In genomic region chr7:75967573-75967997, GRCh38 we compare ENCODE assay signal across 12 cellular contexts. TPM values are rescaled to one million over a fixed set of nuclear protein-coding genes. Genes with fewer than 3 reads are reported as not detected.
DNase-seq lines count a peak whose midpoint lies in the region; ATAC-seq and TF ChIP-seq lines count a peak whose summit lies in the region.
"Had no signal": no experiment of that assay in that cellular context is flagged by ENCODE, and none has a peak within 500 bp of the region (broad histone marks: within the 10 kb centered on the region; RNA-seq: fewer than 3 reads in every experiment).

No MANE protein-coding gene starts in this region.

- no peaks in the 10 kb centered on the region for H3K9me3 Mint-ChIP-seq in dendritic cell treated with granulocyte-macrophage colony-stimulating factor and Interleukin-4, amounts not matched to agents 40 ng/mL and 50 ng/mL, for 4 days
- H3K9me3 Mint-ChIP-seq: stimulated activated naive B cell treated with anti-CD40 and anti-IgM and Interleukin-4, amounts not matched to agents 10 μg/mL and 1 μg/mL and 100 μg/mL, for 72 hours had no signal

- peak overlapping the region; percentile 27 for H3K27ac Mint-ChIP-seq in dendritic cell treated with granulocyte-macrophage colony-stimulating factor and Interleukin-4, amounts not matched to agents 40 ng/mL and 50 ng/mL, for 4 days
- H3K27ac Mint-ChIP-seq: stimulated activated naive B cell treated with anti-CD40 and anti-IgM and Interleukin-4, amounts not matched to agents 10 μg/mL and 1 μg/mL and 100 μg/mL, for 72 hours had no signal

- no peak overlapping the region for H2AFZ ChIP-seq in mesenchymal stem cell (ENCODE audit: low read depth, low read length)

- no peak overlapping the region for H4K8ac ChIP-seq in mesenchymal stem cell (ENCODE audit: low read length)

- peaks cover 73% of the 10 kb centered on the region for H3K4me1 Mint-ChIP-seq in dendritic cell treated with granulocyte-macrophage colony-stimulating factor and Interleukin-4, amounts not matched to agents 40 ng/mL and 50 ng/mL, for 4 days (ENCODE audit: low read depth)

- no peak overlapping the region for H2BK12ac ChIP-seq in mesenchymal stem cell (ENCODE audit: low read length in 2 of 2)

- WGBS in mesenchymal stem cell, result 72% methylated on average over 12 of the region's 12 CpGs

- ATAC-seq in HG03460 (IDR thresholded peaks at IDR 0.05; ENCODE audit: unreplicated experiment), result no peak
- ATAC-seq: stimulated activated naive B cell treated with anti-CD40 and anti-IgM and Interleukin-4, amounts not matched to agents 10 μg/mL and 1 μg/mL and 100 μg/mL, for 72 hours had no signal

- H3K27ac ChIP-seq in mesenchymal stem cell (ENCODE audit: low read length, poor library complexity, severe bottlenecking), result no peak overlapping the region
- H3K27ac ChIP-seq in vagina, result peak overlapping the region; percentile 88
- no peak overlapping the region for H3K27ac ChIP-seq in A673 (ENCODE audit: low read depth, low read length, poor library complexity, severe bottlenecking)
- H3K27ac ChIP-seq: GM23248 had no signal

- POLR2A ChIA-PET in A673 (lab: Charles Lee; ENCODE audit: low non-redundant PET), result no interaction called here

- DNase-seq in SIG-M5 treated with dmso at 0.1 percent for 504 hours (lab: John Stamatoyannopoulos, UW; ENCODE audit: unreplicated experiment), result peak; percentile 27
- DNase-seq in SIG-M5 (lab: John Stamatoyannopoulos, UW), result no peak
- DNase-seq in mesenchymal stem cell, result peak; percentile 59
- DNase-seq in vagina (ENCODE audit: extremely low spot score in 2 of 2), result no peak
- no peak for DNase-seq in A673 (ENCODE audit: low spot score)
- no peak for DNase-seq in COLO668 (lab: John Stamatoyannopoulos, UW; ENCODE audit: unreplicated experiment)
- DNase-seq: activated CD4-positive, CD25-positive, alpha-beta regulatory T cell treated with anti-CD3 and anti-CD28 coated beads, Interleukin-2, amount 50 U/mL, for 72 hours; amniotic stem cell; GM23248; stimulated activated naive B cell treated with anti-CD40 and anti-IgM and Interleukin-4, amounts not matched to agents 10 μg/mL and 1 μg/mL and 100 μg/mL, for 72 hours had no signal

- H3K23ac ChIP-seq in mesenchymal stem cell (ENCODE audit: low read length in 2 of 2), result no peak overlapping the region

- peak overlapping the region; percentile 64 for H3K4me3 Mint-ChIP-seq in dendritic cell treated with granulocyte-macrophage colony-stimulating factor and Interleukin-4, amounts not matched to agents 40 ng/mL and 50 ng/mL, for 4 days
- H3K4me3 Mint-ChIP-seq: stimulated activated naive B cell treated with anti-CD40 and anti-IgM and Interleukin-4, amounts not matched to agents 10 μg/mL and 1 μg/mL and 100 μg/mL, for 72 hours had no signal

- TF ChIP-seq POLR2A in vagina (IDR thresholded peaks at IDR 0.05), result no peak

- no peak overlapping the region for H2BK15ac ChIP-seq in mesenchymal stem cell (ENCODE audit: low read depth, poor library complexity, severe bottlenecking)

- no TSS peak for BruUV-seq in A673 (replicated peaks; lab: Mats Ljungman, UMichigan)

- H3K27me3 ChIP-seq in mesenchymal stem cell (ENCODE audit: control insufficient read depth in 1 of 2, insufficient read depth in 1 of 2, low read length in 2 of 2) (no peaks in the 10 kb centered on the region), vagina (no peaks in the 10 kb centered on the region), A673 (replicated peaks; ENCODE audit: insufficient read depth, low read depth, low read length, poor library complexity) (no peaks in the 10 kb centered on the region)

- TF ChIP-seq CTCF in vagina (IDR thresholded peaks at IDR 0.05), result no peak
- no peak for TF ChIP-seq CTCF in A673 (conservative IDR thresholded peaks at IDR 0.05; ENCODE audit: low read depth, low read length)

- no peak overlapping the region for H3K4me2 ChIP-seq in mesenchymal stem cell (ENCODE audit: low read length, poor library complexity, severe bottlenecking)

- H3K9me3 ChIP-seq in mesenchymal stem cell (ENCODE audit: control insufficient read depth, low read length) (no peaks in the 10 kb centered on the region), vagina (no peaks in the 10 kb centered on the region), A673 (ENCODE audit: low read depth, low read length, poor library complexity, severe bottlenecking) (no peaks in the 10 kb centered on the region)

- H3K4me1 ChIP-seq in mesenchymal stem cell (ENCODE audit: control insufficient read depth, insufficient read depth, low read depth, low read length) (peaks cover 25% of the 10 kb centered on the region), vagina (peaks cover 73% of the 10 kb centered on the region), A673 (ENCODE audit: insufficient read depth, low read length, poor library complexity, severe bottlenecking) (no peaks in the 10 kb centered on the region)

- peaks cover 27% of the 10 kb centered on the region for H3K79me1 ChIP-seq in mesenchymal stem cell (replicated peaks; ENCODE audit: low read length, poor library complexity, severe bottlenecking)

- no peak overlapping the region for H3K18ac ChIP-seq in mesenchymal stem cell (ENCODE audit: low read depth in 1 of 2, low read length in 2 of 2)

- H3K36me3 ChIP-seq in mesenchymal stem cell (ENCODE audit: control insufficient read depth in 1 of 2, insufficient read depth in 2 of 2, low read depth in 1 of 2, low read length in 2 of 2) (peaks cover 28 to 61% of the 10 kb centered on the region in 2 experiments), vagina (peaks cover 0 to 4% of the 10 kb centered on the region in 2 donors), A673 (ENCODE audit: insufficient read depth, low read length, poor library complexity, severe bottlenecking) (peaks cover 7% of the 10 kb centered on the region)

- H3K4ac ChIP-seq in mesenchymal stem cell (ENCODE audit: low read depth in 1 of 2, low read length in 2 of 2), result no peak overlapping the region

- intact Hi-C loops in dendritic cell treated with granulocyte-macrophage colony-stimulating factor and Interleukin-4, amounts not matched to agents 40 ng/mL and 50 ng/mL, for 4 days (cut with micrococcal nuclease), result no loop called here
- intact Hi-C loops in vagina (cut with DNase I) (no loop called here), A673 (cut with micrococcal nuclease; ENCODE audit: unreplicated experiment) (no loop called here)

- H4K91ac ChIP-seq in mesenchymal stem cell (ENCODE audit: low read length), result no peak overlapping the region

- H3K4me3 ChIP-seq in mesenchymal stem cell (ENCODE audit: insufficient read depth in 1 of 2, low read depth in 1 of 2, low read length in 2 of 2) (no peak overlapping the region), vagina (no peak overlapping the region), A673 (ENCODE audit: low read depth, low read length, poor library complexity, severe bottlenecking) (no peak overlapping the region)
- H3K4me3 ChIP-seq: GM23248 had no signal

- H2AK5ac ChIP-seq in mesenchymal stem cell (ENCODE audit: low read length, severe bottlenecking), result no peak overlapping the region

- H3K14ac ChIP-seq in mesenchymal stem cell (ENCODE audit: low read length in 2 of 2), result no peak overlapping the region

- H3K27me3 Mint-ChIP-seq in dendritic cell treated with granulocyte-macrophage colony-stimulating factor and Interleukin-4, amounts not matched to agents 40 ng/mL and 50 ng/mL, for 4 days, result peaks cover 7% of the 10 kb centered on the region
- H3K27me3 Mint-ChIP-seq: stimulated activated naive B cell treated with anti-CD40 and anti-IgM and Interleukin-4, amounts not matched to agents 10 μg/mL and 1 μg/mL and 100 μg/mL, for 72 hours had no signal

- no peak overlapping the region for H2BK5ac ChIP-seq in mesenchymal stem cell (ENCODE audit: low read depth, low read length, poor library complexity, severe bottlenecking)

- CTCF ChIA-PET in A673 (lab: Charles Lee), result no interaction called here

- no peak overlapping the region for H2BK120ac ChIP-seq in mesenchymal stem cell (ENCODE audit: low read depth, low read length)

- peak overlapping the region; percentile 69 for H3K9ac ChIP-seq in mesenchymal stem cell (ENCODE audit: low read length)

- peaks cover 83% of the 10 kb centered on the region for H3K36me3 Mint-ChIP-seq in dendritic cell treated with granulocyte-macrophage colony-stimulating factor and Interleukin-4, amounts not matched to agents 40 ng/mL and 50 ng/mL, for 4 days (ENCODE audit: low read depth)

RNA-seq across cellular contexts. Expression of gene TMEM120A, which starts 26.8 kb away (rescaled TPM):
- polyA plus RNA-seq in mesenchymal stem cell (2013, experiment 1 of 2), result 54.5 TPM
- 54.2 TPM for polyA plus RNA-seq in mesenchymal stem cell (2013, experiment 2 of 2)
- total RNA-seq in vagina, result 45.9 TPM
- 18.7 and 18.9 TPM in 2 replicates for total RNA-seq in A673 (2021)

RNA-seq across cellular contexts. Expression of gene POR, which starts 52.6 kb away (rescaled TPM):
- polyA plus RNA-seq in mesenchymal stem cell (2013, experiment 1 of 2), result 76.9 TPM
- polyA plus RNA-seq in mesenchymal stem cell (2013, experiment 2 of 2), result 80.1 TPM
- total RNA-seq in vagina, result 94.3 TPM
- total RNA-seq in A673 (2021), result 99.3 and 104 TPM in 2 replicates

Comparison
In these comparisons a context has a peak if more than half of its experiments do, and no peak if none do; other contexts are left out.
1. DNase-seq: peak in SIG-M5 treated with dmso at 0.1 percent for 504 hours (single experiment) and mesenchymal stem cell (single experiment); none in SIG-M5 (single experiment), vagina (0 of 2), A673 (single experiment) and COLO668 (single experiment).